1 cellular context compared by ENCODE assay signal in genomic region chr3:186759231-186759930, GRCh38.
TF ChIP-seq lines count a peak whose summit lies in the region.

No MANE protein-coding gene starts in this region.

TF ChIP-seq in GM23338, 12 proteins besides CTCF, POLR2A, EP300 and RAD21 (continued from another document):
- TF ChIP-seq, protein P1, sequence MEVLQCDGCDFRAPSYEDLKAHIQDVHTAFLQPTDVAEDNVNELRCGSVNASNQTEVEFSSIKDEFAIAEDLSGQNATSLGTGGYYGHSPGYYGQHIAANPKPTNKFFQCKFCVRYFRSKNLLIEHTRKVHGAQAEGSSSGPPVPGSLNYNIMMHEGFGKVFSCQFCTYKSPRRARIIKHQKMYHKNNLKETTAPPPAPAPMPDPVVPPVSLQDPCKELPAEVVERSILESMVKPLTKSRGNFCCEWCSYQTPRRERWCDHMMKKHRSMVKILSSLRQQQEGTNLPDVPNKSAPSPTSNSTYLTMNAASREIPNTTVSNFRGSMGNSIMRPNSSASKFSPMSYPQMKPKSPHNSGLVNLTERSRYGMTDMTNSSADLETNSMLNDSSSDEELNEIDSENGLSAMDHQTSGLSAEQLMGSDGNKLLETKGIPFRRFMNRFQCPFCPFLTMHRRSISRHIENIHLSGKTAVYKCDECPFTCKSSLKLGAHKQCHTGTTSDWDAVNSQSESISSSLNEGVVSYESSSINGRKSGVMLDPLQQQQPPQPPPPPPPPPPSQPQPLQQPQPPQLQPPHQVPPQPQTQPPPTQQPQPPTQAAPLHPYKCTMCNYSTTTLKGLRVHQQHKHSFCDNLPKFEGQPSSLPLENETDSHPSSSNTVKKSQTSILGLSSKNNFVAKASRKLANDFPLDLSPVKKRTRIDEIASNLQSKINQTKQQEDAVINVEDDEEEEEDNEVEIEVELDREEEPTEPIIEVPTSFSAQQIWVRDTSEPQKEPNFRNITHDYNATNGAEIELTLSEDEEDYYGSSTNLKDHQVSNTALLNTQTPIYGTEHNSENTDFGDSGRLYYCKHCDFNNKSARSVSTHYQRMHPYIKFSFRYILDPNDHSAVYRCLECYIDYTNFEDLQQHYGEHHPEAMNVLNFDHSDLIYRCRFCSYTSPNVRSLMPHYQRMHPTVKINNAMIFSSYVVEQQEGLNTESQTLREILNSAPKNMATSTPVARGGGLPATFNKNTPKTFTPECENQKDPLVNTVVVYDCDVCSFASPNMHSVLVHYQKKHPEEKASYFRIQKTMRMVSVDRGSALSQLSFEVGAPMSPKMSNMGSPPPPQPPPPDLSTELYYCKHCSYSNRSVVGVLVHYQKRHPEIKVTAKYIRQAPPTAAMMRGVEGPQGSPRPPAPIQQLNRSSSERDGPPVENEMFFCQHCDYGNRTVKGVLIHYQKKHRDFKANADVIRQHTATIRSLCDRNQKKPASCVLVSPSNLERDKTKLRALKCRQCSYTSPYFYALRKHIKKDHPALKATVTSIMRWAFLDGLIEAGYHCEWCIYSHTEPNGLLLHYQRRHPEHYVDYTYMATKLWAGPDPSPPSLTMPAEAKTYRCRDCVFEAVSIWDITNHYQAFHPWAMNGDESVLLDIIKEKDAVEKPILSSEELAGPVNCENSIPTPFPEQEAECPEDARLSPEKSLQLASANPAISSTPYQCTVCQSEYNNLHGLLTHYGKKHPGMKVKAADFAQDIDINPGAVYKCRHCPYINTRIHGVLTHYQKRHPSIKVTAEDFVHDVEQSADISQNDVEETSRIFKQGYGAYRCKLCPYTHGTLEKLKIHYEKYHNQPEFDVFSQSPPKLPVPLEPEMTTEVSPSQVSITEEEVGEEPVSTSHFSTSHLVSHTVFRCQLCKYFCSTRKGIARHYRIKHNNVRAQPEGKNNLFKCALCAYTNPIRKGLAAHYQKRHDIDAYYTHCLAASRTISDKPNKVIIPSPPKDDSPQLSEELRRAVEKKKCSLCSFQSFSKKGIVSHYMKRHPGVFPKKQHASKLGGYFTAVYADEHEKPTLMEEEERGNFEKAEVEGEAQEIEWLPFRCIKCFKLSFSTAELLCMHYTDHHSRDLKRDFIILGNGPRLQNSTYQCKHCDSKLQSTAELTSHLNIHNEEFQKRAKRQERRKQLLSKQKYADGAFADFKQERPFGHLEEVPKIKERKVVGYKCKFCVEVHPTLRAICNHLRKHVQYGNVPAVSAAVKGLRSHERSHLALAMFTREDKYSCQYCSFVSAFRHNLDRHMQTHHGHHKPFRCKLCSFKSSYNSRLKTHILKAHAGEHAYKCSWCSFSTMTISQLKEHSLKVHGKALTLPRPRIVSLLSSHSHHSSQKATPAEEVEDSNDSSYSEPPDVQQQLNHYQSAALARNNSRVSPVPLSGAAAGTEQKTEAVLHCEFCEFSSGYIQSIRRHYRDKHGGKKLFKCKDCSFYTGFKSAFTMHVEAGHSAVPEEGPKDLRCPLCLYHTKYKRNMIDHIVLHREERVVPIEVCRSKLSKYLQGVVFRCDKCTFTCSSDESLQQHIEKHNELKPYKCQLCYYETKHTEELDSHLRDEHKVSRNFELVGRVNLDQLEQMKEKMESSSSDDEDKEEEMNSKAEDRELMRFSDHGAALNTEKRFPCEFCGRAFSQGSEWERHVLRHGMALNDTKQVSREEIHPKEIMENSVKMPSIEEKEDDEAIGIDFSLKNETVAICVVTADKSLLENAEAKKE (CRISPR knock-in tag; IDR thresholded peaks at IDR 0.05) = no peak
